ENCODE assay signal across 1 cellular context in the genomic region with DNA sequence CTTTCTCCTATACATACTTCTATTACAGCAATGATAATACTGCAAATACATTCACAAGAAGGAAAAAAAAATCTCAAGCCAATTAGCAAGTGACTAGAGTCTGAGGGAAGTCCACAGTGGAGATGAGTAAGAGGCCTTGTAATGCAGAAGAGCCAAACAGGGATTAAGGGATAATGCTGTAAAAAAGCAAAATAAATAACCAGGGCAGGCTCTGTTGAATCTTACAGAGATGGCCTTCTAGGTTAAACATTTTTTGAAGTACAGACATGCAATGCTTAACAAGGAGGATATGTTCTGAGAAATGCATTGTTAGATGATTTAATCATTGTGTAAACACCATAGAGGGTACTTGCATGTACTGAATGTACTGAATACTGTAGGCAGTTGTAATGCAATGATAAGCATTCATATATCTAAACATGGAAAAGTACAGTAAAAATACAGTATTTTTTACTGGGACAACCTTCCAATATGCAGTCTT.
TF ChIP-seq lines count a peak whose summit lies in the region.

No MANE protein-coding gene starts in this region.

TF ChIP-seq in IMR-90, 13 proteins besides CTCF, POLR2A, EP300 and RAD21 (continued from another document):
- TF ChIP-seq MAZ (IDR thresholded peaks at IDR 0.05; ENCODE audit: borderline replicate concordance, low read depth, low read length): no peak
- peak; percentile 19; the same call in 1 of the 2 replicates for TF ChIP-seq SMC3 (IDR thresholded peaks at IDR 0.05; ENCODE audit: low read depth, low read length)
- peak; percentile 57 for TF ChIP-seq RCOR1 (IDR thresholded peaks at IDR 0.05; ENCODE audit: insufficient replicate concordance, low read length)
- peak; percentile 75 for TF ChIP-seq CEBPB (IDR thresholded peaks at IDR 0.05; ENCODE audit: low read depth, low read length)
